In genomic region chr12:7091660-7092228, GRCh38 we compare ENCODE assay signal across 8 cellular contexts. TPM values are rescaled to one million over a fixed set of nuclear protein-coding genes. Genes with fewer than 3 reads are reported as not detected.
DNase-seq lines count a peak whose midpoint lies in the region; ATAC-seq lines count a peak whose summit lies in the region.

No MANE protein-coding gene starts in this region.

- intact Hi-C loops in naive thymus-derived CD4-positive, alpha-beta T cell (cut with micrococcal nuclease), result loop anchor here (1.0 to 5.0 kb wide), 9 partner anchors 17 to 224 kb away; partner anchors contain the start of genes C12orf57 (in 2 of the 2), LPCAT3 (in 2 of the 2), C1RL (in 1 of the 2) and EMG1 (in 1 of the 2)

- H3K9me3 ChIP-seq in KOPT-K1 (ENCODE audit: insufficient read depth, low read length, poor library complexity, severe bottlenecking), result no peaks in the 10 kb centered on the region
- H3K9me3 ChIP-seq in duodenal mucosa (ENCODE audit: control insufficient read depth in 1 of 2, low read length in 2 of 2), result no peaks in the 10 kb centered on the region
- no peaks in the 10 kb centered on the region for H3K9me3 ChIP-seq in naive thymus-derived CD4-positive, alpha-beta T cell (ENCODE audit: control insufficient read depth in 2 of 3, low read length in 3 of 3)

- peak overlapping the region; percentile 72 to 74 for H3K9ac ChIP-seq in duodenal mucosa (ENCODE audit: low read depth in 1 of 2, low read length in 2 of 2)

- H3K27me3 Mint-ChIP-seq in naive thymus-derived CD4-positive, alpha-beta T cell, result no peaks in the 10 kb centered on the region

- DNase-seq in naive thymus-derived CD4-positive, alpha-beta T cell, result no peak
- DNase-seq in HT-29 (ENCODE audit: low spot score) (no peak), NCI-H226 (no peak), NCI-H2029 treated with DMSO at 0.1 percent for 48 hours (lab: John Stamatoyannopoulos, UW) (no peak)

- H3K9me3 Mint-ChIP-seq in naive thymus-derived CD4-positive, alpha-beta T cell, result no peaks in the 10 kb centered on the region

- H3K27me3 ChIP-seq in ACC112 (ENCODE audit: insufficient read depth, low read length), result no peaks in the 10 kb centered on the region
- H3K27me3 ChIP-seq in duodenal mucosa (ENCODE audit: control insufficient read depth in 1 of 2, insufficient read depth in 2 of 2, low read length in 2 of 2), result peaks cover 0 to 3% of the 10 kb centered on the region in 2 donors
- H3K27me3 ChIP-seq in naive thymus-derived CD4-positive, alpha-beta T cell (ENCODE audit: control insufficient read depth in 2 of 2, insufficient read depth in 2 of 2, low read length in 2 of 2), result no peaks in the 10 kb centered on the region

- peak overlapping the region; percentile 0 for H2AFZ ChIP-seq in ACC112 (ENCODE audit: low read length, unreplicated experiment)

- ATAC-seq in naive thymus-derived CD4-positive, alpha-beta T cell, result no peak
- ATAC-seq in HG02938 (IDR thresholded peaks at IDR 0.05; ENCODE audit: unreplicated experiment), result no peak

- peak overlapping the region; percentile 76 to 91 (median 86) for H3K4me3 Mint-ChIP-seq in naive thymus-derived CD4-positive, alpha-beta T cell

- H3K79me2 ChIP-seq in ACC112 (ENCODE audit: control insufficient read depth, insufficient read depth, low read length, unreplicated experiment), result no peaks in the 10 kb centered on the region

- POLR2A ChIA-PET in naive thymus-derived CD4-positive, alpha-beta T cell (lab: Charles Lee), result interaction anchor here (0.5 to 1.2 kb wide), 4 partner anchors 16 to 1035 kb away, joined by 3 to 4 read pairs (median 3); no protein-coding TSS in a partner anchor

- H3K4me3 ChIP-seq in ACC112 (ENCODE audit: low read depth, low read length) (peak overlapping the region; percentile 73), duodenal mucosa (ENCODE audit: low read depth in 1 of 2, low read length in 2 of 2) (peak overlapping the region; percentile 82)
- peak overlapping the region; percentile 66 for H3K4me3 ChIP-seq in naive thymus-derived CD4-positive, alpha-beta T cell (ENCODE audit: low read length)

- H3K36me3 ChIP-seq in ACC112 (ENCODE audit: insufficient read depth, low read length) (peaks cover 5% of the 10 kb centered on the region; the same call in 1 of the 2 replicates), KOPT-K1 (ENCODE audit: insufficient read depth, low read length) (no peaks in the 10 kb centered on the region), duodenal mucosa (ENCODE audit: control insufficient read depth in 1 of 2, insufficient read depth in 2 of 2, low read length in 2 of 2) (no peaks in the 10 kb centered on the region)
- no peaks in the 10 kb centered on the region for H3K36me3 ChIP-seq in naive thymus-derived CD4-positive, alpha-beta T cell (ENCODE audit: control insufficient read depth in 2 of 3, insufficient read depth in 3 of 3, low read length in 3 of 3)

- peak overlapping the region in 8 of 9 donors; percentile 65 to 94 (median 78) for H3K27ac Mint-ChIP-seq in naive thymus-derived CD4-positive, alpha-beta T cell

- H3K36me3 Mint-ChIP-seq in naive thymus-derived CD4-positive, alpha-beta T cell, result peaks cover 0 to 2% (median 0%) of the 10 kb centered on the region in 5 donors

- H3K4me1 ChIP-seq in ACC112 (ENCODE audit: control insufficient read depth, insufficient read depth, low read length, unreplicated experiment) (peaks cover 33% of the 10 kb centered on the region), duodenal mucosa (ENCODE audit: control insufficient read depth in 1 of 2, insufficient read depth in 2 of 2, low read length in 2 of 2) (peaks cover 15 to 28% of the 10 kb centered on the region in 2 donors)
- H3K4me1 ChIP-seq in naive thymus-derived CD4-positive, alpha-beta T cell (ENCODE audit: control insufficient read depth in 2 of 2, insufficient read depth in 2 of 2, low read length in 2 of 2), result peaks cover 7 to 8% of the 10 kb centered on the region in 2 donors

- CTCF ChIA-PET in naive thymus-derived CD4-positive, alpha-beta T cell (lab: Charles Lee), result interaction anchor here (0.9 to 1.4 kb wide), 4 partner anchors 17 to 165 kb away, joined by 3 to 7 read pairs (median 4); partner anchors contain the start of gene C1RL

- no peak overlapping the region for H3K27ac ChIP-seq in ACC112 (ENCODE audit: low read depth, low read length)
- H3K27ac ChIP-seq in KOPT-K1 (ENCODE audit: low read depth, low read length, poor library complexity, severe bottlenecking), result peak overlapping the region; percentile 41
- peak overlapping the region; percentile 55 for H3K27ac ChIP-seq in duodenal mucosa (ENCODE audit: low read depth, low read length)
- H3K27ac ChIP-seq in naive thymus-derived CD4-positive, alpha-beta T cell (ENCODE audit: low read depth, low read length), result peak overlapping the region; percentile 44

- peaks cover 0 to 14% (median 9%) of the 10 kb centered on the region in 7 donors for H3K4me1 Mint-ChIP-seq in naive thymus-derived CD4-positive, alpha-beta T cell

RNA-seq across cellular contexts. Expression of gene C1R, which starts 0.5 kb away (rescaled TPM):
- total RNA-seq in naive thymus-derived CD4-positive, alpha-beta T cell, result 1 to 10 TPM; 1.6 to 7.2 (median 4.8) TPM
- polyA plus RNA-seq in naive thymus-derived CD4-positive, alpha-beta T cell, result 1 to 10 TPM; 1.0 to 2.9 TPM
- total RNA-seq in HT-29 (2014; rRNA removed; shearing (Covaris generic)), result 0.03 and 0.53 TPM in 2 replicates

RNA-seq across cellular contexts. Expression of gene C1RL, which starts 17.3 kb away (rescaled TPM):
- total RNA-seq in naive thymus-derived CD4-positive, alpha-beta T cell, result 10 to 100 TPM; 18.5 to 38.6 (median 24.4) TPM
- 1 to 10 TPM; 2.9 to 4.4 TPM for polyA plus RNA-seq in naive thymus-derived CD4-positive, alpha-beta T cell
- 38.9 and 39.1 TPM in 2 replicates for total RNA-seq in HT-29 (2014; rRNA removed; shearing (Covaris generic))

RNA-seq across cellular contexts. Expression of gene C1S, which starts 31.2 kb away (rescaled TPM):
- total RNA-seq in naive thymus-derived CD4-positive, alpha-beta T cell, result 1 to 10 TPM; 2.0 to 3.9 (median 3.0) TPM
- not detected for polyA plus RNA-seq in naive thymus-derived CD4-positive, alpha-beta T cell
- total RNA-seq in HT-29 (2014; rRNA removed; shearing (Covaris generic)), result 0.56 and 1.1 TPM in 2 replicates

RNA-seq across cellular contexts. Expression of gene RBP5, which starts 36.9 kb away (rescaled TPM):
- total RNA-seq in naive thymus-derived CD4-positive, alpha-beta T cell, result 1 to 10 TPM in 1 of 5 experiments, under 1 TPM in 2, not detected in 2; 0.46 to 1.4 (median 0.50) TPM
- not detected for polyA plus RNA-seq in naive thymus-derived CD4-positive, alpha-beta T cell
- total RNA-seq in HT-29 (2014; rRNA removed; shearing (Covaris generic)), result 0.41 TPM in 1 of 2 replicates, not detected in the other

RNA-seq across cellular contexts. Expression of gene CLSTN3, which starts 38.4 kb away (rescaled TPM):
- 10 to 100 TPM; 20.2 to 76.3 (median 38.7) TPM for total RNA-seq in naive thymus-derived CD4-positive, alpha-beta T cell
- 1 to 10 TPM; 1.1 to 4.9 TPM for polyA plus RNA-seq in naive thymus-derived CD4-positive, alpha-beta T cell
- 15.3 and 16.9 TPM in 2 replicates for total RNA-seq in HT-29 (2014; rRNA removed; shearing (Covaris generic))
